21 cellular contexts compared by ENCODE assay signal in genomic region chr11:31000412-31000811, GRCh38.
"Had no signal": no experiment of that assay in that cellular context is flagged by ENCODE, and none has a peak within 500 bp of the region (broad histone marks: within the 10 kb centered on the region; RNA-seq: fewer than 3 reads in every experiment).

No MANE protein-coding gene starts in this region.

- DNase-seq: colonic mucosa; cortex of kidney; effector CD8-positive, alpha-beta T cell; effector memory CD8-positive, alpha-beta T cell; endodermal cell; erythroblast; esophagus squamous epithelium; foreskin fibroblast; foreskin melanocyte; gastrocnemius medialis; glutamatergic neuron; head of caudate nucleus; heart right ventricle; hippocampal formation; left cardiac atrium; left lung; left ventricle myocardium superior; mammary epithelial cell; mesendoderm; midbrain had no signal

- ATAC-seq: effector memory CD8-positive, alpha-beta T cell; esophagus mucosa; gastrocnemius medialis; heart right ventricle; left cardiac atrium; left lung; left ventricle myocardium superior had no signal
